In the genomic region with DNA sequence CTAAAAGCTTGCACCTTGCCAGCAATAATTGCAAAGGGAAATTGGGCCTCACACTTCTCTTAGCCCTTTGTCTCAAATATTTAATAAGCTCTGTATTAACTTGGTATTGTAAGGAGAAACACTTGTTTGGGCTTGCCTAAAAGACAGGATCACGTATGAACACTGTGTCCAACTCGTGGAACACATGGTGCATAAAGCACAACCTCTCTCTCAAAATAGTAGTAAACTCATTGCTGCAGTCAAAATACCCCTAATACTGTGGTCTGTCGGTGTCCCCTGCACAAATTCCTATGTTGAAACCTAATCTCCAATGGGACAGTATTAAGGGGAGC, we compare ENCODE assay signal across 8 cellular contexts. TPM values are rescaled to one million over a fixed set of nuclear protein-coding genes. Genes with fewer than 3 reads are reported as not detected.
DNase-seq lines count a peak whose midpoint lies in the region; ATAC-seq and TF ChIP-seq lines count a peak whose summit lies in the region.

No MANE protein-coding gene starts in this region.

- H3K9ac ChIP-seq in OCI-LY3 (ENCODE audit: low read length): peak overlapping the region; percentile 60

- H3K4me3 Mint-ChIP-seq in T-helper 2 cell treated with Interferon-gamma antibody and Interleukin-4, amounts not matched to agents 5 μg/mL and 100 μg/mL, for 36 hours: peak overlapping the region; percentile 98

- H3K27ac Mint-ChIP-seq in T-helper 2 cell treated with Interferon-gamma antibody and Interleukin-4, amounts not matched to agents 5 μg/mL and 100 μg/mL, for 36 hours: peak overlapping the region; percentile 95

- H3K9me3 Mint-ChIP-seq in T-helper 2 cell treated with Interferon-gamma antibody and Interleukin-4, amounts not matched to agents 5 μg/mL and 100 μg/mL, for 36 hours: no peaks in the 10 kb centered on the region

- intact Hi-C loops in psoas muscle (cut with DNase I): loop anchor here in 1 of 2 donors (10.0 kb wide), 1 partner anchor 252 kb away; no protein-coding TSS in a partner anchor

- H3K79me2 ChIP-seq in OCI-LY3 (ENCODE audit: low read length): peaks cover 45% of the 10 kb centered on the region

- H3K4me1 ChIP-seq in OCI-LY3 (ENCODE audit: low read length) (peaks cover 15% of the 10 kb centered on the region), psoas muscle (peaks cover 13% of the 10 kb centered on the region)

- peak overlapping the region; percentile 88 for H3K4me2 ChIP-seq in OCI-LY3 (ENCODE audit: low read length)

- H3K27ac ChIP-seq in OCI-LY3 (ENCODE audit: low read length): peak overlapping the region; percentile 57
- H3K27ac ChIP-seq in psoas muscle: peak overlapping the region; percentile 96

- H3K9me3 ChIP-seq in OCI-LY3 (ENCODE audit: insufficient read depth, low read length) (no peaks in the 10 kb centered on the region), psoas muscle (no peaks in the 10 kb centered on the region)

- 17 to 27% (median 18%) methylated on average over 3 of the region's 3 CpGs for WGBS in psoas muscle, 3 donors

- TF ChIP-seq CTCF in OCI-LY3 (IDR thresholded peaks at IDR 0.05; ENCODE audit: low read depth, low read length) (no peak), psoas muscle (IDR thresholded peaks at IDR 0.05) (no peak), GM13977 (IDR thresholded peaks at IDR 0.05; ENCODE audit: extremely low read depth, insufficient read depth, missing control alignments) (no peak)

- H3K36me3 Mint-ChIP-seq in T-helper 2 cell treated with Interferon-gamma antibody and Interleukin-4, amounts not matched to agents 5 μg/mL and 100 μg/mL, for 36 hours (ENCODE audit: low read depth): peaks cover 44% of the 10 kb centered on the region

- H4K20me1 ChIP-seq in OCI-LY3 (ENCODE audit: insufficient read depth, low read length): peaks cover 30% of the 10 kb centered on the region

- peaks cover 44% of the 10 kb centered on the region for H3K4me1 Mint-ChIP-seq in T-helper 2 cell treated with Interferon-gamma antibody and Interleukin-4, amounts not matched to agents 5 μg/mL and 100 μg/mL, for 36 hours (ENCODE audit: low read depth)

- in situ Hi-C loops in GM13977 (cut with MboI; ENCODE audit: low pct_unique_long_range_greater_than_20kb, low sequenced_read_pairs, unreplicated experiment): no loop called here

- H2AFZ ChIP-seq in OCI-LY3 (ENCODE audit: low read depth, low read length): peak overlapping the region; percentile 61

- ATAC-seq in esophagus mucosa: peak; percentile 59
- peak in 2 of 4 donors; percentile 12 to 19 for ATAC-seq in psoas muscle

- H3K4me3 ChIP-seq in OCI-LY3 (ENCODE audit: low read length): peak overlapping the region; percentile 91
- H3K4me3 ChIP-seq in psoas muscle: peak overlapping the region; percentile 94

- DNase-seq in T-helper 2 cell treated with Interferon-gamma antibody and Interleukin-4, amounts not matched to agents 5 μg/mL and 100 μg/mL, for 36 hours (ENCODE audit: low spot score): no peak
- DNase-seq in T-helper 2 cell: no peak
- no peak for DNase-seq in psoas muscle
- no peak for DNase-seq in GM13977 (ENCODE audit: low spot score)
- DNase-seq in NCI-H526 treated with DMSO at 0.1 percent for 48 hours (lab: John Stamatoyannopoulos, UW): no peak
- no peak for DNase-seq in DMS 273 (lab: John Stamatoyannopoulos, UW; ENCODE audit: unreplicated experiment)

- no peaks in the 10 kb centered on the region for H3K27me3 Mint-ChIP-seq in T-helper 2 cell treated with Interferon-gamma antibody and Interleukin-4, amounts not matched to agents 5 μg/mL and 100 μg/mL, for 36 hours (ENCODE audit: low read depth)

- H3K27me3 ChIP-seq in OCI-LY3 (ENCODE audit: low read depth, low read length) (no peaks in the 10 kb centered on the region), psoas muscle (ENCODE audit: insufficient read depth in 3 of 3, low read length in 2 of 3) (no peaks in the 10 kb centered on the region)

- peaks cover 34% of the 10 kb centered on the region for H3K36me3 ChIP-seq in OCI-LY3 (replicated peaks; ENCODE audit: low read depth, low read length)
- H3K36me3 ChIP-seq in psoas muscle (ENCODE audit: insufficient read depth in 1 of 2, low read depth in 1 of 2): peaks cover 0 to 72% of the 10 kb centered on the region in 2 donors

RNA-seq across cellular contexts. Expression of gene TMF1, which starts 0.4 kb away (rescaled TPM):
- total RNA-seq in esophagus mucosa: 16.0 TPM
- 10 to 100 TPM; 23.0 to 31.5 (median 29.3) TPM for total RNA-seq in psoas muscle
- polyA plus RNA-seq in psoas muscle: 10 to 100 TPM in 2 of 3 donors, 1 to 10 TPM in 1; 6.7 to 25.9 (median 10.1) TPM

RNA-seq across cellular contexts. Expression of gene UBA3, which starts 27.6 kb away (rescaled TPM):
- 47.8 TPM for total RNA-seq in esophagus mucosa
- total RNA-seq in psoas muscle: 10 to 100 TPM; 32.7 to 44.6 (median 42.3) TPM
- 10 to 100 TPM; 20.5 to 59.3 (median 29.5) TPM for polyA plus RNA-seq in psoas muscle

RNA-seq across cellular contexts. Expression of gene ARL6IP5, which starts 32.2 kb away (rescaled TPM):
- 36.4 TPM for total RNA-seq in esophagus mucosa
- 100 to 1,000 TPM; 121 to 191 (median 156) TPM for total RNA-seq in psoas muscle
- 100 to 1,000 TPM in 2 of 3 donors, 10 to 100 TPM in 1; 82.1 to 171 (median 146) TPM for polyA plus RNA-seq in psoas muscle

RNA-seq across cellular contexts. Expression of gene EOGT, which starts 39.0 kb away (rescaled TPM):
- total RNA-seq in esophagus mucosa (19.6 TPM), psoas muscle (10 to 100 TPM; 13.1 to 33.0 (median 21.4) TPM)
- polyA plus RNA-seq in psoas muscle: 10 to 100 TPM; 10.2 to 13.9 (median 11.5) TPM
